9 cellular contexts compared by ENCODE assay signal in the genomic region with DNA sequence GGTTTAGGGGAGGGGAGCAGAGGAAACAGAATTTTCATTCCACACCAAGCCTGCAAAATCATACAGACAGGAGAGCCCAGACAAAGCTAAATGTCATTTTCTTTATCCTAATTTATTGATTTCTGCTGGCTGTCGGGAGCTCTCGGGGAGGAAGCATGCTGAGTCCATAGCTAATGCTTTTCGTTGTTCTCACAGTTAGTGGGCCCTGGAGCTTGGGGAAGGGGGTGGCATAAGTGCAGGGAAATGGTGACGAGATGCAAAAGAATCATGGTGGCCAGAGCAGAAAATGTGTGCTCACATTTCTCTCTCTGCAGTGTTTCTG.
A peak's percentile ranks its signal among the peaks of the same experiment; 100 is the strongest.
DNase-seq lines count a peak whose midpoint lies in the region; ATAC-seq, FAIRE-seq and TF ChIP-seq lines count a peak whose summit lies in the region.
"Had no signal": no experiment of that assay in that cellular context is flagged by ENCODE, and none has a peak within 500 bp of the region (broad histone marks: within the 10 kb centered on the region; RNA-seq: fewer than 3 reads in every experiment).

No MANE protein-coding gene starts in this region.

- peak overlapping the region; percentile 70 for H3K4me3 Mint-ChIP-seq in CD8-positive, alpha-beta T cell

- H3K27me3 ChIP-seq in CD8-positive, alpha-beta T cell (ENCODE audit: insufficient read depth, low read length): no peaks in the 10 kb centered on the region
- H3K27me3 ChIP-seq in neuron (ENCODE audit: insufficient read depth, low read length): no peaks in the 10 kb centered on the region

- no peak for TF ChIP-seq POLR2A in H54 (IDR thresholded peaks at IDR 0.05; ENCODE audit: low read depth, low read length)

- TF ChIP-seq CTCF in CD8-positive, alpha-beta T cell (IDR thresholded peaks at IDR 0.05): no peak
- no peak for TF ChIP-seq CTCF in coronary artery (IDR thresholded peaks at IDR 0.05)

- peak; percentile 15 for ATAC-seq in CD8-positive, alpha-beta T cell
- ATAC-seq in HG02759 (IDR thresholded peaks at IDR 0.05; ENCODE audit: unreplicated experiment): no peak
- no peak for ATAC-seq in GM18858 (IDR thresholded peaks at IDR 0.05; ENCODE audit: unreplicated experiment)

- H3K4me3 ChIP-seq in CD8-positive, alpha-beta T cell (ENCODE audit: low read depth, low read length): peak overlapping the region; percentile 0
- no peak overlapping the region for H3K4me3 ChIP-seq in coronary artery
- peak overlapping the region; percentile 4 for H3K4me3 ChIP-seq in neuron (ENCODE audit: low read length)

- H3K9me3 ChIP-seq in CD8-positive, alpha-beta T cell (ENCODE audit: low read length): no peaks in the 10 kb centered on the region
- no peaks in the 10 kb centered on the region for H3K9me3 ChIP-seq in neuron (ENCODE audit: low read length)

- no peaks in the 10 kb centered on the region for H3K36me3 Mint-ChIP-seq in CD8-positive, alpha-beta T cell

- H3K27ac Mint-ChIP-seq in CD8-positive, alpha-beta T cell: peak overlapping the region; percentile 74

- intact Hi-C loops in CD8-positive, alpha-beta T cell (cut with DNase I, micrococcal nuclease): loop anchor here in 1 of 2 experiments (2.0 to 10.0 kb wide), 3 partner anchors 37 to 149 kb away; no protein-coding TSS in a partner anchor

- peaks cover 45% of the 10 kb centered on the region for H3K4me1 Mint-ChIP-seq in CD8-positive, alpha-beta T cell (ENCODE audit: low read depth)

- no peaks in the 10 kb centered on the region for H3K9me3 Mint-ChIP-seq in CD8-positive, alpha-beta T cell

- no peaks in the 10 kb centered on the region for H3K27me3 Mint-ChIP-seq in CD8-positive, alpha-beta T cell (ENCODE audit: low read depth)

- no peaks in the 10 kb centered on the region for H3K36me3 ChIP-seq in CD8-positive, alpha-beta T cell (ENCODE audit: insufficient read depth, low read length)
- no peaks in the 10 kb centered on the region for H3K36me3 ChIP-seq in neuron (ENCODE audit: insufficient read depth, low read length)

- no peak for FAIRE-seq in H54 (lab: Jason Lieb, UNC)

- H2AFZ ChIP-seq in neuron (ENCODE audit: low read depth, low read length): peak overlapping the region; percentile 48

- DNase-seq in CD8-positive, alpha-beta T cell: no peak
- DNase-seq in NCI-H146 (lab: John Stamatoyannopoulos, UW) (peak; percentile 64), coronary artery (ENCODE audit: low spot score) (no peak), H54 (ENCODE audit: insufficient read length, low spot score) (no peak), NCI-H226 (no peak)
- DNase-seq: effector CD8-positive, alpha-beta T cell had no signal

- CTCF ChIA-PET in CD8-positive, alpha-beta T cell (lab: Charles Lee): interaction anchor here (0.7 to 1.9 kb wide), 5 partner anchors 9 to 157 kb away, joined by 3 to 12 read pairs (median 3); no protein-coding TSS in a partner anchor

- POLR2A ChIA-PET in CD8-positive, alpha-beta T cell (lab: Charles Lee): interaction anchor here (0.7 to 2.7 kb wide), 5 partner anchors 17 to 202 kb away, joined by 3 to 7 read pairs (median 6); no protein-coding TSS in a partner anchor

- H3K27ac ChIP-seq in CD8-positive, alpha-beta T cell (ENCODE audit: low read depth, low read length): no peak overlapping the region
- H3K27ac ChIP-seq in coronary artery: peak overlapping the region; percentile 60 to 75

- peaks cover 44% of the 10 kb centered on the region for H3K4me1 ChIP-seq in CD8-positive, alpha-beta T cell (ENCODE audit: insufficient read depth, low read length)
- H3K4me1 ChIP-seq in neuron (ENCODE audit: insufficient read depth, low read length): peaks cover 23% of the 10 kb centered on the region
